ENCODE assay signal across 18 cellular contexts in genomic region chr6:166045173-166045957, GRCh38.
DNase-seq lines count a peak whose midpoint lies in the region; ATAC-seq, FAIRE-seq and TF ChIP-seq lines count a peak whose summit lies in the region.
"Had no signal": no experiment of that assay in that cellular context is flagged by ENCODE, and none has a peak within 500 bp of the region (broad histone marks: within the 10 kb centered on the region; RNA-seq: fewer than 3 reads in every experiment).

No MANE protein-coding gene starts in this region.

- H3K4me2 ChIP-seq in A549 (peak overlapping the region; percentile 12; the same call in 2 of the 3 replicates), H1 (ENCODE audit: insufficient read depth in 1 of 2, low read depth in 2 of 2, low read length in 2 of 2) (no peak overlapping the region)

- no peak overlapping the region for H3K56ac ChIP-seq in H1 (replicated peaks; ENCODE audit: insufficient read length, low read depth, low read length)

- no peak overlapping the region for H2BK12ac ChIP-seq in H1 (ENCODE audit: low read depth, low read length)

- no peak overlapping the region for H4K5ac ChIP-seq in H1 (ENCODE audit: insufficient read length, low read depth, low read length)

- H4K8ac ChIP-seq in H1 (ENCODE audit: extremely low read depth, insufficient read depth, low read length) = no peak overlapping the region

- H3K9me3 Mint-ChIP-seq in nephron progenitor cell = peaks cover 14% of the 10 kb centered on the region

- ATAC-seq in A549 (no peak), HG03432 (IDR thresholded peaks at IDR 0.05; ENCODE audit: unreplicated experiment) (no peak), HG02852 (IDR thresholded peaks at IDR 0.05; ENCODE audit: unreplicated experiment) (no peak), HG03469 (IDR thresholded peaks at IDR 0.05; ENCODE audit: unreplicated experiment) (no peak)

- no peak overlapping the region for H4K91ac ChIP-seq in H1 (replicated peaks; ENCODE audit: insufficient read length, low read length)

- no peak overlapping the region for H2BK15ac ChIP-seq in H1 (ENCODE audit: low read length)

- no peaks in the 10 kb centered on the region for H3K79me1 ChIP-seq in H1 (ENCODE audit: low read depth, low read length)

- no peak overlapping the region for H3K4me3 ChIP-seq in A549
- H3K4me3 ChIP-seq in H1 (ENCODE audit: extremely low read depth in 1 of 4, insufficient read depth in 2 of 4, low read depth in 3 of 4, low read length in 4 of 4) = no peak overlapping the region

- H2BK120ac ChIP-seq in H1 (replicated peaks; ENCODE audit: low read depth, low read length) = no peak overlapping the region

- H2BK20ac ChIP-seq in H1 (ENCODE audit: low read length) = no peak overlapping the region

- TF ChIP-seq POLR2A in A549 (IDR thresholded peaks at IDR 0.05; ENCODE audit: low read length) (no peak), H1 (IDR thresholded peaks at IDR 0.05; ENCODE audit: control extremely low read depth in 1 of 2, low read depth in 2 of 2, low read length in 2 of 2) (no peak)

- H3K27me3 ChIP-seq in H1 (replicated peaks in 1 of 4; ENCODE audit: control insufficient read depth in 3 of 4, extremely low read depth in 1 of 4, insufficient read depth in 3 of 4, low read length in 3 of 4) = no peaks in the 10 kb centered on the region

- no peak for TF ChIP-seq CTCF in A549 (IDR thresholded peaks at IDR 0.05)
- no peak for TF ChIP-seq CTCF in H1 (IDR thresholded peaks at IDR 0.05; ENCODE audit: control extremely low read depth in 1 of 3, insufficient read depth in 1 of 3, low read depth in 1 of 3, low read length in 3 of 3)
- TF ChIP-seq CTCF in nephron progenitor cell (IDR thresholded peaks at IDR 0.05) = no peak

- no peaks in the 10 kb centered on the region for H4K20me1 ChIP-seq in H1 (replicated peaks in 1 of 2; ENCODE audit: control insufficient read depth in 1 of 2, insufficient read depth in 2 of 2, low read length in 2 of 2)

- H3K9me3 ChIP-seq in A549 (peaks cover 9% of the 10 kb centered on the region), H1 (ENCODE audit: insufficient read depth in 2 of 2, low read depth in 1 of 2, low read length in 1 of 2) (no peaks in the 10 kb centered on the region; a peak in 2 of 4 replicates)

- H3K4me3 Mint-ChIP-seq in nephron progenitor cell = no peak overlapping the region

- no peak overlapping the region for H2AFZ ChIP-seq in H1 (ENCODE audit: low read length)

- DNase-seq in A549 (ENCODE audit: low read depth in 1 of 2, low spot score in 1 of 2) (no peak), HCEC 1CT (peak; percentile 53), H1 (ENCODE audit: low read depth in 1 of 2, low spot score in 2 of 2) (no peak), kidney tubule cell (ENCODE audit: low spot score) (peak; percentile 17), nephron progenitor cell (no peak)
- DNase-seq: DMS 273 treated with DMSO at 0.1 percent for 48 hours, KG1, NCI-H1436 treated with DMSO at 0.1 percent for 48 hours, NCI-H2029 treated with DMSO at 0.1 percent for 48 hours, NCI-H2171 treated with DMSO at 0.1 percent for 48 hours, NCI-H748 treated with DMSO at 0.1 percent for 48 hours, OCI-M1, RPMI8226 had no signal

- no peak overlapping the region for H3K27ac Mint-ChIP-seq in nephron progenitor cell

- no peak overlapping the region for H3K9ac ChIP-seq in H1 (replicated peaks in 1 of 4; ENCODE audit: extremely low read depth in 1 of 4, low read depth in 3 of 4, low read length in 3 of 4)

- TF ChIP-seq RAD21 in A549 (conservative IDR thresholded peaks at IDR 0.05 in 1 of 2, IDR thresholded peaks at IDR 0.05 in 1 of 2) (no peak), H1 (IDR thresholded peaks at IDR 0.05 in 1 of 2, conservative IDR thresholded peaks at IDR 0.05 in 1 of 2; ENCODE audit: low read depth in 2 of 2, low read length in 2 of 2) (no peak)

- H3K14ac ChIP-seq in H1 (ENCODE audit: insufficient read length) = no peak overlapping the region

- no peaks in the 10 kb centered on the region for H3K36me3 Mint-ChIP-seq in nephron progenitor cell (ENCODE audit: low read depth)

- no peak overlapping the region for H3K23ac ChIP-seq in H1 (ENCODE audit: insufficient read length)

- peak overlapping the region in 1 of 2 experiments; percentile 48; a peak in 2 of 6 replicates for H3K27ac ChIP-seq in A549
- H3K27ac ChIP-seq in H1 (ENCODE audit: low read depth, low read length) = no peak overlapping the region
- H3K27ac ChIP-seq: C4-2B had no signal

- H3K27me3 Mint-ChIP-seq in nephron progenitor cell (ENCODE audit: low read depth, poor library complexity) = peaks cover 6% of the 10 kb centered on the region

- no peak overlapping the region for H2AK5ac ChIP-seq in H1 (ENCODE audit: low read depth, low read length)

- H3K4me1 ChIP-seq in A549 (peaks cover 13% of the 10 kb centered on the region; the same call in 2 of the 3 replicates), H1 (replicated peaks in 1 of 4; ENCODE audit: control insufficient read depth in 3 of 4, insufficient read depth in 4 of 4, low read length in 3 of 4) (peaks cover 0 to 9% (median under 1%) of the 10 kb centered on the region in 4 experiments; a peak in 3 of 7 replicates)

- no peak for TF ChIP-seq EP300 in A549 (IDR thresholded peaks at IDR 0.05)
- no peak for TF ChIP-seq EP300 in H1 (IDR thresholded peaks at IDR 0.05; ENCODE audit: borderline replicate concordance in 1 of 2, low read depth in 2 of 2, low read length in 2 of 2)

- 74% methylated on average over 4 of the region's 4 CpGs for WGBS in A549 (ENCODE audit: missing lambda C conversion rate)
- WGBS in H1 (ENCODE audit: extremely low coverage in 1 of 2, insufficient coverage in 1 of 2, insufficient read length in 1 of 2, insufficient replicate concordance in 2 of 2, low coverage in 1 of 2, low lambda C conversion rate in 2 of 2, missing lambda C conversion rate in 1 of 2), 2 experiments = 85% methylated on average over 4 of the region's 4 CpGs; no CpG with 5 or more reads in 1 of the 2 experiments

- CTCF ChIA-PET in A549 (lab: Yijun Ruan, JAX) = interaction anchor here (2.3 kb wide), 1 partner anchor 52 kb away, joined by 8 read pairs; no protein-coding TSS in a partner anchor
- CTCF ChIA-PET in H1 (lab: Charles Lee; ENCODE audit: partially characterized antibody) = interaction anchor here (0.6 to 6.4 kb wide), 3 partner anchors 13 to 240 kb away, joined by 3 to 22 read pairs (median 4); no protein-coding TSS in a partner anchor

- FAIRE-seq in A549 (lab: Jason Lieb, UNC) (no peak), H1 (lab: Jason Lieb, UNC) (no peak)
- FAIRE-seq: A204.1 had no signal

- H3K36me3 ChIP-seq in H1 (ENCODE audit: control insufficient read depth in 2 of 4, insufficient read depth in 4 of 4, low read length in 3 of 4) = no peaks in the 10 kb centered on the region

- peaks cover 24% of the 10 kb centered on the region for H3K4me1 Mint-ChIP-seq in nephron progenitor cell

- no peaks in the 10 kb centered on the region for H3K23me2 ChIP-seq in H1 (ENCODE audit: low read depth, low read length)

- H3K79me2 ChIP-seq in H1 (ENCODE audit: control insufficient read depth in 1 of 2, insufficient read depth in 2 of 2, low read length in 2 of 2) = no peaks in the 10 kb centered on the region

- POLR2A ChIA-PET in A549 (lab: Yijun Ruan, JAX) (no interaction called here), H1 (lab: Charles Lee; ENCODE audit: partially characterized antibody) (no interaction called here)

- no peak overlapping the region for H2BK5ac ChIP-seq in H1 (ENCODE audit: low read depth, low read length)

- H3K18ac ChIP-seq in H1 (ENCODE audit: extremely low read depth, low read length) = no peak overlapping the region

- no peak overlapping the region for H3K4ac ChIP-seq in H1 (replicated peaks; ENCODE audit: insufficient read length, low read depth, low read length)

TF ChIP-seq in A549, 52 proteins besides CTCF, POLR2A, EP300 and RAD21:
- TF ChIP-seq MAFK (IDR thresholded peaks at IDR 0.05; ENCODE audit: partially characterized antibody) (peak; percentile 90), ZFP36 (IDR thresholded peaks at IDR 0.05; ENCODE audit: borderline replicate concordance, partially characterized antibody) (no peak)

Comparison
In these comparisons a context has a peak if more than half of its experiments do, and no peak if none do; other contexts are left out.
1. DNase-seq: peak in HCEC 1CT (single experiment) and kidney tubule cell (single experiment); none in A549 (0 of 2), H1 (0 of 2) and nephron progenitor cell (single experiment).
2. Of the 18 proteins assayed by ChIP-seq in both H1 and A549: peak only in H1: none; only in A549: none; in both: MAFK; in neither: 17.